ENCODE assay signal across 8 cellular contexts in genomic region chrX:118528089-118528753, GRCh38. TPM values are rescaled to one million over a fixed set of nuclear protein-coding genes. Genes with fewer than 3 reads are reported as not detected.
DNase-seq lines count a peak whose midpoint lies in the region; ATAC-seq, FAIRE-seq and TF ChIP-seq lines count a peak whose summit lies in the region.

No MANE protein-coding gene starts in this region.

- CTCF ChIA-PET in RWPE1 (lab: Yijun Ruan, JAX), result no interaction called here

- DNase-seq in GM19239 (ENCODE audit: insufficient read length, low spot score), result no peak
- DNase-seq in activated CD4-positive, alpha-beta T cell treated with anti-CD3 and anti-CD28 coated beads for 4 hours, result peak; percentile 47 to 48
- DNase-seq in germinal center (ENCODE audit: low spot score), result peak; percentile 14
- no peak for DNase-seq in RWPE1 (ENCODE audit: low spot score)
- no peak for DNase-seq in mesenteric fat pad (ENCODE audit: low spot score)
- DNase-seq in aorta, result no peak
- no peak for DNase-seq in kidney tubule cell (ENCODE audit: low spot score)

- POLR2A ChIA-PET in RWPE1 (lab: Yijun Ruan, JAX; ENCODE audit: low non-redundant PET), result interaction anchor here (0.5 kb wide), 1 partner anchor 1010 kb away, joined by 3 read pairs; no protein-coding TSS in a partner anchor

- no peak for TF ChIP-seq CTCF in RWPE1 (conservative IDR thresholded peaks at IDR 0.05; ENCODE audit: low read depth)

- ATAC-seq in HG03159 (IDR thresholded peaks at IDR 0.05; ENCODE audit: unreplicated experiment), result peak; percentile 77
- no peak for ATAC-seq in aorta (ENCODE audit: low FRiP score)

- no peak overlapping the region for H3K27ac ChIP-seq in RWPE1
- H3K27ac ChIP-seq in aorta (ENCODE audit: low read depth in 1 of 2, low read length in 2 of 2), result peak overlapping the region in 1 of 2 donors; percentile 33

- intact Hi-C loops in aorta (cut with DNase I), result no loop called here

- H3K9me3 ChIP-seq in aorta (ENCODE audit: control insufficient read depth, low read length), result no peaks in the 10 kb centered on the region

- H3K4me1 ChIP-seq in aorta (ENCODE audit: control insufficient read depth in 1 of 2, insufficient read depth in 2 of 2, low read length in 2 of 2), result peaks cover 0 to 3% of the 10 kb centered on the region in 2 donors

- no peaks in the 10 kb centered on the region for H3K36me3 ChIP-seq in aorta (ENCODE audit: control insufficient read depth in 1 of 2, insufficient read depth in 2 of 2, low read length in 1 of 2)

- FAIRE-seq in GM19239 (lab: Jason Lieb, UNC), result peak; percentile 98

- H3K27me3 ChIP-seq in aorta (ENCODE audit: control insufficient read depth in 1 of 2, insufficient read depth in 2 of 2, low read length in 1 of 2), result no peaks in the 10 kb centered on the region

- no peak overlapping the region for H3K4me3 ChIP-seq in aorta (ENCODE audit: low read length in 2 of 2)

- 77 to 92% methylated on average over 10 of the region's 10 CpGs for WGBS in aorta, 2 donors

RNA-seq across cellular contexts. Expression of gene DOCK11, which starts 32.6 kb away (rescaled TPM):
- total RNA-seq in mesenteric fat pad (117 TPM), aorta (10 to 100 TPM; 44.6 to 59.8 TPM)
- 10 to 100 TPM; 15.7 to 34.0 TPM for polyA plus RNA-seq in aorta

Comparison
In these comparisons a context has a peak if more than half of its experiments do, and no peak if none do; other contexts are left out.
1. DNase-seq: peak in activated CD4-positive, alpha-beta T cell treated with anti-CD3 and anti-CD28 coated beads for 4 hours (2 of 2) and germinal center (single experiment); none in GM19239 (single experiment), RWPE1 (single experiment), mesenteric fat pad (single experiment), aorta (0 of 2) and kidney tubule cell (single experiment).